In the genomic region with DNA sequence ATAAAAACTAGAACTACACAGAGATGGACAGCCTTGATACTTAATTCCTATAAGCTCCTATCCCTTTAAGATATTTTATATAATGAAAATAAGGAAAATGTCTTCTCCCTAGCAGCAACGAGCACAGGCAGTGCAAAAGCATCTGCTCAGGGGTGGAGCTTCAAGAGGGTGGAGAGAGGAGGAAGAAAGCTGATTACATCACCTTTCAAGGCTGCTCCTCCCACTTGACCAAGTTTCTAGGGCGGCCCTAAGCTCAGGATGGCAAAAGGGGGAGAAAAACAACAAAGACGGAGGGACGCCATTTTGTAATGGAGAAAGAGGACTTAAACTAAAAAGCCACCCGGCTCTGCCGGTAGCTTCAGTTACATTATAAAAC, we compare ENCODE assay signal across 8 cellular contexts. TPM values are rescaled to one million over a fixed set of nuclear protein-coding genes. Genes with fewer than 3 reads are reported as not detected.
A peak's percentile ranks its signal among the peaks of the same experiment; 100 is the strongest.
DNase-seq lines count a peak whose midpoint lies in the region; ATAC-seq and TF ChIP-seq lines count a peak whose summit lies in the region.

No MANE protein-coding gene starts in this region.

- H3K27me3 Mint-ChIP-seq in activated CD8-positive, alpha-beta memory T cell treated with anti-CD3 and anti-CD28 coated beads, Interleukin-2, amount 10 ng/mL, durations not matched to agents 7 days and 5 days: peaks cover 3% of the 10 kb centered on the region
- H3K27me3 Mint-ChIP-seq in memory B cell: no peaks in the 10 kb centered on the region

- peak overlapping the region; percentile 100 for H3K27ac Mint-ChIP-seq in activated CD8-positive, alpha-beta memory T cell treated with anti-CD3 and anti-CD28 coated beads, Interleukin-2, amount 10 ng/mL, durations not matched to agents 7 days and 5 days
- peak overlapping the region; percentile 100 for H3K27ac Mint-ChIP-seq in memory B cell

- H3K27ac ChIP-seq in HUES48 (ENCODE audit: low read depth, low read length): peak overlapping the region; percentile 95

- no peaks in the 10 kb centered on the region for H3K27me3 ChIP-seq in BE2C
- H3K27me3 ChIP-seq in HUES48 (ENCODE audit: control insufficient read depth, insufficient read depth, low read length): no peaks in the 10 kb centered on the region
- H3K27me3 ChIP-seq in endocrine pancreas (ENCODE audit: control insufficient read depth, insufficient read depth, low read length): no peaks in the 10 kb centered on the region

- H3K36me3 Mint-ChIP-seq in activated CD8-positive, alpha-beta memory T cell treated with anti-CD3 and anti-CD28 coated beads, Interleukin-2, amount 10 ng/mL, durations not matched to agents 7 days and 5 days: peaks cover 69% of the 10 kb centered on the region
- peaks cover 26% of the 10 kb centered on the region for H3K36me3 Mint-ChIP-seq in memory B cell

- H3K9me3 ChIP-seq in BE2C (no peaks in the 10 kb centered on the region), HUES48 (ENCODE audit: control insufficient read depth, insufficient read depth, low read length) (no peaks in the 10 kb centered on the region), endocrine pancreas (ENCODE audit: control insufficient read depth, low read length) (no peaks in the 10 kb centered on the region)

- CTCF ChIA-PET in activated CD8-positive, alpha-beta memory T cell treated with anti-CD3 and anti-CD28 coated beads, Interleukin-2, amount 10 ng/mL, durations not matched to agents 7 days and 5 days (lab: Charles Lee): interaction anchor here (0.6 to 4.3 kb wide), 23 partner anchors 12 to 401 kb away, joined by 3 to 40 read pairs (median 4); partner anchors contain the start of genes ATAT1, DHX16 and PRR3

- peak overlapping the region; percentile 99 for H3K9ac ChIP-seq in HUES48 (ENCODE audit: low read depth, low read length)
- H3K9ac ChIP-seq in endocrine pancreas (ENCODE audit: control insufficient read depth, insufficient read depth, low read length): peak overlapping the region; percentile 83

- peaks cover 57% of the 10 kb centered on the region for H3K36me3 ChIP-seq in BE2C
- peaks cover 51% of the 10 kb centered on the region for H3K36me3 ChIP-seq in HUES48 (ENCODE audit: control insufficient read depth, insufficient read depth, low read length)
- H3K36me3 ChIP-seq in endocrine pancreas (ENCODE audit: control insufficient read depth, insufficient read depth, low read length): peaks cover 11% of the 10 kb centered on the region

- H3K9me3 Mint-ChIP-seq in activated CD8-positive, alpha-beta memory T cell treated with anti-CD3 and anti-CD28 coated beads, Interleukin-2, amount 10 ng/mL, durations not matched to agents 7 days and 5 days (ENCODE audit: low read depth): no peaks in the 10 kb centered on the region
- H3K9me3 Mint-ChIP-seq in memory B cell: no peaks in the 10 kb centered on the region

- peaks cover 57% of the 10 kb centered on the region for H3K4me1 Mint-ChIP-seq in activated CD8-positive, alpha-beta memory T cell treated with anti-CD3 and anti-CD28 coated beads, Interleukin-2, amount 10 ng/mL, durations not matched to agents 7 days and 5 days
- peaks cover 38% of the 10 kb centered on the region for H3K4me1 Mint-ChIP-seq in memory B cell

- DNase-seq in BE2C: peak; percentile 89
- peak; percentile 95 for DNase-seq in NOMO-1 treated with dmso at 0.1 percent for 144 hours (lab: John Stamatoyannopoulos, UW; ENCODE audit: unreplicated experiment)
- peak; percentile 94 for DNase-seq in activated CD8-positive, alpha-beta memory T cell treated with anti-CD3 and anti-CD28 coated beads, Interleukin-2, amount 10 ng/mL, durations not matched to agents 7 days and 5 days
- DNase-seq in memory B cell (ENCODE audit: low spot score in 2 of 2): peak; percentile 63 to 87
- peak; percentile 61 for DNase-seq in stimulated activated CD8-positive, alpha-beta memory T cell treated with anti-CD3 and anti-CD28 coated beads, Interleukin-12 subunit alpha, Interleukin-12 subunit beta, amount 100 ng/mL, for 24 hours (ENCODE audit: extremely low read depth)

- ATAC-seq in GM19395 (IDR thresholded peaks at IDR 0.05; ENCODE audit: unreplicated experiment): peak; percentile 54
- peak; percentile 59 for ATAC-seq in activated CD8-positive, alpha-beta memory T cell treated with anti-CD3 and anti-CD28 coated beads, Interleukin-2, amount 10 ng/mL, durations not matched to agents 7 days and 5 days
- ATAC-seq in memory B cell (ENCODE audit: low read depth): peak; percentile 60

- H3K4me1 ChIP-seq in BE2C: peaks cover 4% of the 10 kb centered on the region; the same call in 1 of the 2 replicates
- H3K4me1 ChIP-seq in HUES48 (ENCODE audit: control insufficient read depth, insufficient read depth, low read length): peaks cover 14% of the 10 kb centered on the region
- peaks cover 19% of the 10 kb centered on the region for H3K4me1 ChIP-seq in endocrine pancreas (ENCODE audit: control insufficient read depth, insufficient read depth, low read length)

- peak overlapping the region; percentile 97 for H3K4me3 Mint-ChIP-seq in activated CD8-positive, alpha-beta memory T cell treated with anti-CD3 and anti-CD28 coated beads, Interleukin-2, amount 10 ng/mL, durations not matched to agents 7 days and 5 days
- peak overlapping the region; percentile 92 for H3K4me3 Mint-ChIP-seq in memory B cell

- no peak for TF ChIP-seq CTCF in BE2C (IDR thresholded peaks at IDR 0.05; ENCODE audit: low read depth, low read length)

- H3K4me3 ChIP-seq in BE2C (ENCODE audit: low read depth, low read length): peak overlapping the region; percentile 98
- H3K4me3 ChIP-seq in HUES48 (ENCODE audit: low read depth, low read length): peak overlapping the region; percentile 89
- H3K4me3 ChIP-seq in endocrine pancreas (ENCODE audit: control insufficient read depth, insufficient read depth, low read length): peak overlapping the region; percentile 100

RNA-seq across cellular contexts. Expression of gene PPP1R10, which starts 2.2 kb away (rescaled TPM):
- polyA plus RNA-seq in BE2C (2012; ENCODE audit: insufficient read depth, insufficient read length, low read depth): 81.1 TPM
- 100 to 1,000 TPM; 101 to 134 TPM for total RNA-seq in activated CD8-positive, alpha-beta memory T cell treated with anti-CD3 and anti-CD28 coated beads, Interleukin-2, amount 10 ng/mL, durations not matched to agents 7 days and 5 days

RNA-seq across cellular contexts. Expression of gene MRPS18B, which starts 2.8 kb away (rescaled TPM):
- polyA plus RNA-seq in BE2C (2012; ENCODE audit: insufficient read depth, insufficient read length, low read depth): 158 TPM
- 10 to 100 TPM; 48.2 to 65.7 TPM for total RNA-seq in activated CD8-positive, alpha-beta memory T cell treated with anti-CD3 and anti-CD28 coated beads, Interleukin-2, amount 10 ng/mL, durations not matched to agents 7 days and 5 days

RNA-seq across cellular contexts. Expression of gene ATAT1, which starts 11.8 kb away (rescaled TPM):
- 9.2 TPM for polyA plus RNA-seq in BE2C (2012; ENCODE audit: insufficient read depth, insufficient read length, low read depth)
- total RNA-seq in activated CD8-positive, alpha-beta memory T cell treated with anti-CD3 and anti-CD28 coated beads, Interleukin-2, amount 10 ng/mL, durations not matched to agents 7 days and 5 days: 1 to 10 TPM; 7.5 to 8.4 TPM

RNA-seq across cellular contexts. Expression of gene C6orf136, which starts 32.1 kb away (rescaled TPM):
- polyA plus RNA-seq in BE2C (2012; ENCODE audit: insufficient read depth, insufficient read length, low read depth): 30.7 TPM
- 10 to 100 TPM; 32.5 to 33.9 TPM for total RNA-seq in activated CD8-positive, alpha-beta memory T cell treated with anti-CD3 and anti-CD28 coated beads, Interleukin-2, amount 10 ng/mL, durations not matched to agents 7 days and 5 days

RNA-seq across cellular contexts. Expression of gene ABCF1, which starts 43.6 kb away (rescaled TPM):
- polyA plus RNA-seq in BE2C (2012; ENCODE audit: insufficient read depth, insufficient read length, low read depth): 127 TPM
- total RNA-seq in activated CD8-positive, alpha-beta memory T cell treated with anti-CD3 and anti-CD28 coated beads, Interleukin-2, amount 10 ng/mL, durations not matched to agents 7 days and 5 days: 10 to 100 TPM; 73.8 to 98.6 TPM

Comparison
In these comparisons a context has a peak if more than half of its experiments do, and no peak if none do; other contexts are left out.
1. Peak in every context shown above with its lines: DNase-seq, ATAC-seq, H3K4me3 ChIP-seq and H3K27ac ChIP-seq.